Comparison of ENCODE assay signal across 24 cellular contexts in genomic region chr2:217629347-217629746, GRCh38.
"Had no signal": no experiment of that assay in that cellular context is flagged by ENCODE, and none has a peak within 500 bp of the region (broad histone marks: within the 10 kb centered on the region; RNA-seq: fewer than 3 reads in every experiment).

No MANE protein-coding gene starts in this region.

- H3K9me3 ChIP-seq: gastrocnemius medialis, mucosa of descending colon, neutrophil, right atrium auricular region, thoracic aorta, tibial nerve, upper lobe of right lung, uterus had no signal

- H3K9me3 Mint-ChIP-seq: memory B cell; mesothelial cell of epicardium; stimulated activated naive B cell treated with anti-CD40 and anti-IgM and Interleukin-4, amounts not matched to agents 10 μg/mL and 1 μg/mL and 100 μg/mL, for 72 hours; stimulated activated naive CD8-positive, alpha-beta T cell treated with anti-CD3 and anti-CD28 coated beads, Interleukin-15, Interleukin-2, amounts not matched to agents 100 ng/mL and 50 ng/mL, for 24 hours had no signal

- ATAC-seq: gastrocnemius medialis; left lobe of liver; mucosa of descending colon; naive thymus-derived CD4-positive, alpha-beta T cell; sciatic nerve; stimulated activated naive B cell treated with anti-CD40 and anti-IgM and Interleukin-4, amounts not matched to agents 10 μg/mL and 1 μg/mL and 100 μg/mL, for 72 hours; upper lobe of right lung had no signal

- H3K4me1 Mint-ChIP-seq: memory B cell; stimulated activated naive B cell treated with anti-CD40 and anti-IgM and Interleukin-4, amounts not matched to agents 10 μg/mL and 1 μg/mL and 100 μg/mL, for 72 hours had no signal

- H3K27ac Mint-ChIP-seq: memory B cell; mesothelial cell of epicardium; naive thymus-derived CD4-positive, alpha-beta T cell; progenitor cell of endocrine pancreas; stimulated activated naive B cell treated with anti-CD40 and anti-IgM and Interleukin-4, amounts not matched to agents 10 μg/mL and 1 μg/mL and 100 μg/mL, for 72 hours; stimulated activated naive CD8-positive, alpha-beta T cell treated with anti-CD3 and anti-CD28 coated beads, Interleukin-15, Interleukin-2, amounts not matched to agents 100 ng/mL and 50 ng/mL, for 24 hours had no signal

- H3K36me3 ChIP-seq: gastrocnemius medialis, neutrophil, right atrium auricular region, thoracic aorta, tibial nerve, upper lobe of right lung, uterus had no signal

- H3K4me3 Mint-ChIP-seq: memory B cell; mesothelial cell of epicardium; stimulated activated naive B cell treated with anti-CD40 and anti-IgM and Interleukin-4, amounts not matched to agents 10 μg/mL and 1 μg/mL and 100 μg/mL, for 72 hours; stimulated activated naive CD8-positive, alpha-beta T cell treated with anti-CD3 and anti-CD28 coated beads, Interleukin-15, Interleukin-2, amounts not matched to agents 100 ng/mL and 50 ng/mL, for 24 hours had no signal

- DNase-seq: dorsolateral prefrontal cortex; effector CD4-positive, alpha-beta T cell; gastrocnemius medialis; head of caudate nucleus; kidney; mucosa of descending colon; naive thymus-derived CD4-positive, alpha-beta T cell; stimulated activated CD4-positive, alpha-beta T cell treated with anti-CD3 and anti-CD28 coated beads, Interleukin-4, amount 100 ng/mL, for 4 hours; stimulated activated naive B cell treated with anti-CD40 and anti-IgM and Interleukin-4, amounts not matched to agents 10 μg/mL and 1 μg/mL and 100 μg/mL, for 72 hours; upper lobe of right lung; uterus had no signal

- H3K27ac ChIP-seq: dorsolateral prefrontal cortex, hepatocyte, neutrophil, parathyroid adenoma, thoracic aorta, upper lobe of right lung had no signal

- H3K27me3 ChIP-seq: dorsolateral prefrontal cortex, gastrocnemius medialis, hepatocyte, right atrium auricular region, tibial nerve, upper lobe of right lung, uterus had no signal

- H3K36me3 Mint-ChIP-seq: memory B cell; mesothelial cell of epicardium; naive thymus-derived CD4-positive, alpha-beta T cell; stimulated activated naive B cell treated with anti-CD40 and anti-IgM and Interleukin-4, amounts not matched to agents 10 μg/mL and 1 μg/mL and 100 μg/mL, for 72 hours had no signal

- H3K4me3 ChIP-seq: dorsolateral prefrontal cortex, gastrocnemius medialis, hepatocyte, lung, mucosa of descending colon, right atrium auricular region, thoracic aorta, tibial nerve, upper lobe of right lung, uterus had no signal

- H3K4me1 ChIP-seq: upper lobe of right lung had no signal
